9 cellular contexts compared by ENCODE assay signal in the genomic region with DNA sequence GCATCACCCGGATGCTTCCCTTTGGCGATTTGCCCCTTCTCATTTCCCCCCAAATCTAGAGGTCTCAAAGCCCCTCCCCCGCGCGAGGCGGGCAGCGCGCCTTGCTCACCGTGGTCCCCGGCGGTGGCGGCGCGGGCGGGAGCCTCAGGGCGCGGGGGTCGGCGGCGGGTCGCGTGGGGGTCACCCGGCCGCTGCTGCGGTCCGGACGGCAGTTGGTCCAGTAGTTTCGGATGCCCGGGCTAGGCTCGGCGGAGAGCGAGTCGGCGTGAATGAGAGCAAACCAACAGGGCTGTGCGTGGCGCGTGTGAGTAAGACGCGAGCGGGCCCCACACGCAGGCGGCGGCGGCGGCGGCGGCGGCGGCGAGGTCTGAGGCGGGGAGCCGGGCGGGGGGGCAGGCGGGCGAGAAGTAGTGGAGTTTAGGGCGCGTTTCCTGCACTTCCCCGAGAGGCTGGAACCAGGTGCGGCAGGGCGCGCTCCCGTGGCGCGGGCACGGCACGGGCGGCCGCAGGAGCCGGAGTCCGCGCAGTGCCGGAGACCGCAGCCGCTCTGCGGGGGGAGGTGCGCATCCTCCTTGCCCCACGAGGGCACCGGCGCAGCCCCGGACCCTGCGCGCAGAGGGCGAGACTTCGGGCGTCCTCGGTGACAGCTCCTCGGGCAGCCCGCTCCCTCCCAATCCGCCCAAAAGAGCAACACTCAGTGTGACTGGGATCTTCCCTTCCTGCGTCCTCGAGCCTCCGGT. TPM values are rescaled to one million over a fixed set of nuclear protein-coding genes. Genes with fewer than 3 reads are reported as not detected.
A peak's percentile ranks its signal among the peaks of the same experiment; 100 is the strongest.
DNase-seq lines count a peak whose midpoint lies in the region; TF ChIP-seq lines count a peak whose summit lies in the region.
"Had no signal": no experiment of that assay in that cellular context is flagged by ENCODE, and none has a peak within 500 bp of the region (broad histone marks: within the 10 kb centered on the region; RNA-seq: fewer than 3 reads in every experiment).

No MANE protein-coding gene starts in this region.

- H3K27me3 Mint-ChIP-seq in endodermal cell (ENCODE audit: insufficient read depth), result peaks cover 25% of the 10 kb centered on the region

- no peaks in the 10 kb centered on the region for H3K9me3 Mint-ChIP-seq in endodermal cell
- H3K9me3 Mint-ChIP-seq: IgD-negative memory B cell had no signal

- H3K9ac ChIP-seq in endodermal cell (ENCODE audit: extremely low read depth, low read length, poor library complexity, severe bottlenecking), result no peak overlapping the region

- H3K4me3 Mint-ChIP-seq in endodermal cell, result peak overlapping the region; percentile 76

- H3K36me3 ChIP-seq in endodermal cell (ENCODE audit: control insufficient read depth, insufficient read depth, low read length), result no peaks in the 10 kb centered on the region

- H3K9me3 ChIP-seq in endodermal cell (ENCODE audit: control insufficient read depth, low read length), result no peaks in the 10 kb centered on the region

- H3K4me3 ChIP-seq in GM08714 (ENCODE audit: low read length) (peak overlapping the region; percentile 58), endodermal cell (ENCODE audit: low read length) (peak overlapping the region; percentile 87)

- H3K4me1 Mint-ChIP-seq in endodermal cell, result peaks cover 27% of the 10 kb centered on the region

- peak; percentile 33 for DNase-seq in NCI-H510A (lab: John Stamatoyannopoulos, UW)
- DNase-seq in endodermal cell, result peak; percentile 83
- DNase-seq in myocyte (ENCODE audit: low read depth), result peak; percentile 17
- DNase-seq in LoVo (ENCODE audit: low spot score), result no peak
- no peak for DNase-seq in stimulated activated naive CD4-positive, alpha-beta T cell (lab: John Stamatoyannopoulos, UW)
- DNase-seq in NOMO-1 treated with dmso at 0.1 percent for 144 hours (lab: John Stamatoyannopoulos, UW; ENCODE audit: unreplicated experiment), result no peak
- DNase-seq in cerebellum (ENCODE audit: low spot score), result no peak

- no peaks in the 10 kb centered on the region for H3K36me3 Mint-ChIP-seq in endodermal cell (ENCODE audit: low read depth)

- peaks cover 11% of the 10 kb centered on the region for H3K27me3 ChIP-seq in endodermal cell (ENCODE audit: control insufficient read depth, insufficient read depth, low read length, poor library complexity, severe bottlenecking)

- no peak overlapping the region for H3K27ac ChIP-seq in endodermal cell (ENCODE audit: low read depth, low read length)

- no peaks in the 10 kb centered on the region for H3K4me1 ChIP-seq in endodermal cell (ENCODE audit: control insufficient read depth, insufficient read depth, low read length)

- WGBS in endodermal cell (ENCODE audit: insufficient coverage in 1 of 2, insufficient read length in 1 of 2), 2 experiments, result 0% methylated on average over 21 to 92 of the region's 92 CpGs

- TF ChIP-seq CTCF in endodermal cell (conservative IDR thresholded peaks at IDR 0.05), result no peak

- no peak overlapping the region for H3K27ac Mint-ChIP-seq in endodermal cell
- H3K27ac Mint-ChIP-seq: IgD-negative memory B cell had no signal

RNA-seq across cellular contexts. Expression of gene HS3ST5, which starts 0.6 kb away (rescaled TPM):
- total RNA-seq in endodermal cell (1 to 10 TPM in 1 of 2 donors, under 1 TPM in 1; 0.31 to 2.0 TPM), myocyte (0.36 and 0.62 TPM in 2 replicates), cerebellum (7.4 TPM)
- polyA plus RNA-seq in endodermal cell (2013, experiment 1 of 2), result 1.6 TPM
- polyA plus RNA-seq in endodermal cell (2013, experiment 2 of 2), result 2.0 TPM
- 0.97 TPM for polyA plus RNA-seq in myocyte (2012)
- polyA plus RNA-seq: IgD-negative memory B cell had no signal

Comparison
In these comparisons a context has a peak if more than half of its experiments do, and no peak if none do; other contexts are left out.
1. DNase-seq: peak in NCI-H510A (single experiment), endodermal cell (single experiment) and myocyte (single experiment); none in LoVo (single experiment), stimulated activated naive CD4-positive, alpha-beta T cell (0 of 6), NOMO-1 treated with dmso at 0.1 percent for 144 hours (single experiment) and cerebellum (single experiment).